ENCODE assay signal across 1 cellular context in the genomic region with DNA sequence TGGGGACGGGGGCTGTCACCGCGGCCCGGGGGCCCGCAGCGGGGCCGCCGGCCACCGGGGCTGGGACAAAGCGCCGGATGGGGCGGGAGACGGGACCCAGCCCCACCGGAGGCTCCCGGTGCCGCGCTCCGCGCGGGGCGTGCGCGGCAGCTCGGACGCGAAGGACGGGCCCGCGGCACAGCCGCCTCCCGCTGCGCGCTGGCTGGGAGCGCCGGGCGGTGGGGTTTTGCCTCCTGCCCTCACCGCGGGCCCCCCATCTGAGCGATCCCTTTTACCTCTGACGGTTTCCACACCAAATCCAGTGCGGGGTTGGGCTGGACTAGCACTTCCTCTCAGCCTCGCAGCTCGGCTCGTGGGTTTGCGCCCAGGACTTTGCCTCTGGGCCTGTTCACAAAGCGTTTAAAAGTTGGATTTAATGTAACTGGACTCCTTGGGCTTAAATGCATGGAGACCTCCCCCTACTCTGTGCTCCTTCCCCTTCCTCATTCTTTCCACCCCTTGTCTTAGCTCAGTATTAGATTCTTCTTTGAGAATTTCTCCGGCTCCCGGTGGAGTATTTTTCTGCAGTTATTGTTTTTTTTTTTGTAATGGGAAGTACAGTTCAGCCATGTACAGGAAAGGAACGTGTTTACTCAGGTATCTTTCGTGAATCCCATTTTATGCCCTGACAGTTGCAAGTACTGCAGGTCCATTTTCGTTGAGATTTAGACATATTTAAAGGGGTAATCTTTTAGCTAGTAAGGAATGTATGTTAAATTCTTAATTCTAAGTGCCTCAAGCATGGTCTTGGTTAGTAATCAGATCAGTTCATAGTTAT.
TF ChIP-seq lines count a peak whose summit lies in the region.

No MANE protein-coding gene starts in this region.

TF ChIP-seq in HepG2, 621 proteins besides CTCF, POLR2A, EP300 and RAD21 (continued from another document and continues in another):
- TF ChIP-seq ZNF562 (CRISPR knock-in tag; IDR thresholded peaks at IDR 0.05; ENCODE audit: borderline replicate concordance), result no peak
- TF ChIP-seq TOE1 (CRISPR knock-in tag; IDR thresholded peaks at IDR 0.05), result no peak
- no peak for TF ChIP-seq ZNF766 (CRISPR knock-in tag; IDR thresholded peaks at IDR 0.05; ENCODE audit: borderline replicate concordance)
- TF ChIP-seq MTA3 (CRISPR knock-in tag; IDR thresholded peaks at IDR 0.05), result no peak
- no peak for TF ChIP-seq ATAD3A (CRISPR knock-in tag; IDR thresholded peaks at IDR 0.05)
- 0 out of 2 replicates have a peak, but pooled peaks have one; percentile 37 for TF ChIP-seq XBP1 (CRISPR knock-in tag; IDR thresholded peaks at IDR 0.05)
- TF ChIP-seq NR3C1 (CRISPR knock-in tag; IDR thresholded peaks at IDR 0.05), result no peak
- no peak for TF ChIP-seq ADNP (CRISPR knock-in tag; IDR thresholded peaks at IDR 0.05)
- TF ChIP-seq, protein P1, sequence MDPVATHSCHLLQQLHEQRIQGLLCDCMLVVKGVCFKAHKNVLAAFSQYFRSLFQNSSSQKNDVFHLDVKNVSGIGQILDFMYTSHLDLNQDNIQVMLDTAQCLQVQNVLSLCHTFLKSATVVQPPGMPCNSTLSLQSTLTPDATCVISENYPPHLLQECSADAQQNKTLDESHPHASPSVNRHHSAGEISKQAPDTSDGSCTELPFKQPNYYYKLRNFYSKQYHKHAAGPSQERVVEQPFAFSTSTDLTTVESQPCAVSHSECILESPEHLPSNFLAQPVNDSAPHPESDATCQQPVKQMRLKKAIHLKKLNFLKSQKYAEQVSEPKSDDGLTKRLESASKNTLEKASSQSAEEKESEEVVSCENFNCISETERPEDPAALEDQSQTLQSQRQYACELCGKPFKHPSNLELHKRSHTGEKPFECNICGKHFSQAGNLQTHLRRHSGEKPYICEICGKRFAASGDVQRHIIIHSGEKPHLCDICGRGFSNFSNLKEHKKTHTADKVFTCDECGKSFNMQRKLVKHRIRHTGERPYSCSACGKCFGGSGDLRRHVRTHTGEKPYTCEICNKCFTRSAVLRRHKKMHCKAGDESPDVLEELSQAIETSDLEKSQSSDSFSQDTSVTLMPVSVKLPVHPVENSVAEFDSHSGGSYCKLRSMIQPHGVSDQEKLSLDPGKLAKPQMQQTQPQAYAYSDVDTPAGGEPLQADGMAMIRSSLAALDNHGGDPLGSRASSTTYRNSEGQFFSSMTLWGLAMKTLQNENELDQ (CRISPR knock-in tag; IDR thresholded peaks at IDR 0.05; ENCODE audit: borderline replicate concordance), result no peak
- no peak for TF ChIP-seq HOXD1 (CRISPR knock-in tag; IDR thresholded peaks at IDR 0.05)
- TF ChIP-seq ZFYVE20 (CRISPR knock-in tag; IDR thresholded peaks at IDR 0.05; ENCODE audit: borderline replicate concordance, low read depth), result no peak
- TF ChIP-seq U2AF1 (optimal IDR thresholded peaks at IDR 0.05; ENCODE audit: low read depth, low read length), result no peak
- peak; percentile 29; the same call in 1 of the 2 replicates for TF ChIP-seq HNF4A (CRISPR knock-in tag; IDR thresholded peaks at IDR 0.05)
- no peak for TF ChIP-seq ARNT (IDR thresholded peaks at IDR 0.05)
- no peak for TF ChIP-seq SALL1 (CRISPR knock-in tag; IDR thresholded peaks at IDR 0.05)
- no peak for TF ChIP-seq RXRA (CRISPR knock-in tag; IDR thresholded peaks at IDR 0.05)
- TF ChIP-seq SRSF4 (IDR thresholded peaks at IDR 0.05; ENCODE audit: low read depth, low read length, poor library complexity, severe bottlenecking), result no peak
- no peak for TF ChIP-seq REPIN1 (CRISPR knock-in tag; IDR thresholded peaks at IDR 0.05; ENCODE audit: borderline replicate concordance, low read depth)
- no peak for TF ChIP-seq ZNF558 (CRISPR knock-in tag; IDR thresholded peaks at IDR 0.05; ENCODE audit: borderline replicate concordance)
- TF ChIP-seq ATF1 (CRISPR knock-in tag; IDR thresholded peaks at IDR 0.05), result no peak
- TF ChIP-seq, protein P2, sequence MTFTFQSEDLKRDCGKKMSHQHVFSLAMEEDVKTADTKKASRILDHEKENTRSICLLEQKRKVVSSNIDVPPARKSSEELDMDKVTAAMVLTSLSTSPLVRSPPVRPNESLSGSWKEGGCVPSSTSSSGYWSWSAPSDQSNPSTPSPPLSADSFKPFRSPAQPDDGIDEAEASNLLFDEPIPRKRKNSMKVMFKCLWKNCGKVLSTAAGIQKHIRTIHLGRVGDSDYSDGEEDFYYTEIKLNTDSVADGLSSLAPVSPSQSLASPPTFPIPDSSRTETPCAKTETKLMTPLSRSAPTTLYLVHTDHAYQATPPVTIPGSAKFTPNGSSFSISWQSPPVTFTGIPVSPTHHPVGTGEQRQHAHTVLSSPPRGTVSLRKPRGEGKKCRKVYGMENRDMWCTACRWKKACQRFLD (CRISPR knock-in tag; IDR thresholded peaks at IDR 0.05; ENCODE audit: borderline replicate concordance), result no peak; the same call in 1 of the 2 replicates
- TF ChIP-seq, protein P3, sequence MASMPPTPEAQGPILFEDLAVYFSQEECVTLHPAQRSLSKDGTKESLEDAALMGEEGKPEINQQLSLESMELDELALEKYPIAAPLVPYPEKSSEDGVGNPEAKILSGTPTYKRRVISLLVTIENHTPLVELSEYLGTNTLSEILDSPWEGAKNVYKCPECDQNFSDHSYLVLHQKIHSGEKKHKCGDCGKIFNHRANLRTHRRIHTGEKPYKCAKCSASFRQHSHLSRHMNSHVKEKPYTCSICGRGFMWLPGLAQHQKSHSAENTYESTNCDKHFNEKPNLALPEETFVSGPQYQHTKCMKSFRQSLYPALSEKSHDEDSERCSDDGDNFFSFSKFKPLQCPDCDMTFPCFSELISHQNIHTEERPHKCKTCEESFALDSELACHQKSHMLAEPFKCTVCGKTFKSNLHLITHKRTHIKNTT (CRISPR knock-in tag; IDR thresholded peaks at IDR 0.05), result no peak
- TF ChIP-seq, protein P4, sequence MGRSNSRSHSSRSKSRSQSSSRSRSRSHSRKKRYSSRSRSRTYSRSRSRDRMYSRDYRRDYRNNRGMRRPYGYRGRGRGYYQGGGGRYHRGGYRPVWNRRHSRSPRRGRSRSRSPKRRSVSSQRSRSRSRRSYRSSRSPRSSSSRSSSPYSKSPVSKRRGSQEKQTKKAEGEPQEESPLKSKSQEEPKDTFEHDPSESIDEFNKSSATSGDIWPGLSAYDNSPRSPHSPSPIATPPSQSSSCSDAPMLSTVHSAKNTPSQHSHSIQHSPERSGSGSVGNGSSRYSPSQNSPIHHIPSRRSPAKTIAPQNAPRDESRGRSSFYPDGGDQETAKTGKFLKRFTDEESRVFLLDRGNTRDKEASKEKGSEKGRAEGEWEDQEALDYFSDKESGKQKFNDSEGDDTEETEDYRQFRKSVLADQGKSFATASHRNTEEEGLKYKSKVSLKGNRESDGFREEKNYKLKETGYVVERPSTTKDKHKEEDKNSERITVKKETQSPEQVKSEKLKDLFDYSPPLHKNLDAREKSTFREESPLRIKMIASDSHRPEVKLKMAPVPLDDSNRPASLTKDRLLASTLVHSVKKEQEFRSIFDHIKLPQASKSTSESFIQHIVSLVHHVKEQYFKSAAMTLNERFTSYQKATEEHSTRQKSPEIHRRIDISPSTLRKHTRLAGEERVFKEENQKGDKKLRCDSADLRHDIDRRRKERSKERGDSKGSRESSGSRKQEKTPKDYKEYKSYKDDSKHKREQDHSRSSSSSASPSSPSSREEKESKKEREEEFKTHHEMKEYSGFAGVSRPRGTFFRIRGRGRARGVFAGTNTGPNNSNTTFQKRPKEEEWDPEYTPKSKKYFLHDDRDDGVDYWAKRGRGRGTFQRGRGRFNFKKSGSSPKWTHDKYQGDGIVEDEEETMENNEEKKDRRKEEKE (IDR thresholded peaks at IDR 0.05), result no peak
- TF ChIP-seq, protein P5, sequence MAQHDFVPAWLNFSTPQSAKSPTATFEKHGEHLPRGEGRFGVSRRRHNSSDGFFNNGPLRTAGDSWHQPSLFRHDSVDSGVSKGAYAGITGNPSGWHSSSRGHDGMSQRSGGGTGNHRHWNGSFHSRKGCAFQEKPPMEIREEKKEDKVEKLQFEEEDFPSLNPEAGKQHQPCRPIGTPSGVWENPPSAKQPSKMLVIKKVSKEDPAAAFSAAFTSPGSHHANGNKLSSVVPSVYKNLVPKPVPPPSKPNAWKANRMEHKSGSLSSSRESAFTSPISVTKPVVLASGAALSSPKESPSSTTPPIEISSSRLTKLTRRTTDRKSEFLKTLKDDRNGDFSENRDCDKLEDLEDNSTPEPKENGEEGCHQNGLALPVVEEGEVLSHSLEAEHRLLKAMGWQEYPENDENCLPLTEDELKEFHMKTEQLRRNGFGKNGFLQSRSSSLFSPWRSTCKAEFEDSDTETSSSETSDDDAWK (CRISPR knock-in tag; IDR thresholded peaks at IDR 0.05), result no peak
- TF ChIP-seq ZNF124 (CRISPR knock-in tag; IDR thresholded peaks at IDR 0.05), result no peak
- TF ChIP-seq NFIB (CRISPR knock-in tag; IDR thresholded peaks at IDR 0.05; ENCODE audit: borderline replicate concordance), result no peak
- TF ChIP-seq SOX6 (IDR thresholded peaks at IDR 0.05), result no peak
- TF ChIP-seq SOX6 (CRISPR knock-in tag; IDR thresholded peaks at IDR 0.05), result no peak
- TF ChIP-seq TGIF2 (CRISPR knock-in tag; IDR thresholded peaks at IDR 0.05), result 0 out of 2 replicates have a peak, but pooled peaks have one; percentile 14
- no peak; the same call in 1 of the 2 replicates for TF ChIP-seq FOXC1 (CRISPR knock-in tag; IDR thresholded peaks at IDR 0.05; ENCODE audit: borderline replicate concordance)
- no peak for TF ChIP-seq ZNF552 (CRISPR knock-in tag; IDR thresholded peaks at IDR 0.05; ENCODE audit: borderline replicate concordance)
- TF ChIP-seq KDM3A (CRISPR knock-in tag; IDR thresholded peaks at IDR 0.05; ENCODE audit: low read depth), result no peak
- TF ChIP-seq IRF2 (CRISPR knock-in tag; IDR thresholded peaks at IDR 0.05), result no peak
- 0 out of 2 replicates have a peak, but pooled peaks have one; percentile 9 for TF ChIP-seq ELF1 (CRISPR knock-in tag; IDR thresholded peaks at IDR 0.05)
- TF ChIP-seq EZH2 (conservative IDR thresholded peaks at IDR 0.05; ENCODE audit: low read depth, low read length), result no peak
- no peak for TF ChIP-seq PAX8 (CRISPR knock-in tag; IDR thresholded peaks at IDR 0.05; ENCODE audit: borderline replicate concordance)
- no peak for TF ChIP-seq FLYWCH1 (CRISPR knock-in tag; IDR thresholded peaks at IDR 0.05)
- no peak for TF ChIP-seq ZNF225 (CRISPR knock-in tag; IDR thresholded peaks at IDR 0.05)
- TF ChIP-seq, protein P6, sequence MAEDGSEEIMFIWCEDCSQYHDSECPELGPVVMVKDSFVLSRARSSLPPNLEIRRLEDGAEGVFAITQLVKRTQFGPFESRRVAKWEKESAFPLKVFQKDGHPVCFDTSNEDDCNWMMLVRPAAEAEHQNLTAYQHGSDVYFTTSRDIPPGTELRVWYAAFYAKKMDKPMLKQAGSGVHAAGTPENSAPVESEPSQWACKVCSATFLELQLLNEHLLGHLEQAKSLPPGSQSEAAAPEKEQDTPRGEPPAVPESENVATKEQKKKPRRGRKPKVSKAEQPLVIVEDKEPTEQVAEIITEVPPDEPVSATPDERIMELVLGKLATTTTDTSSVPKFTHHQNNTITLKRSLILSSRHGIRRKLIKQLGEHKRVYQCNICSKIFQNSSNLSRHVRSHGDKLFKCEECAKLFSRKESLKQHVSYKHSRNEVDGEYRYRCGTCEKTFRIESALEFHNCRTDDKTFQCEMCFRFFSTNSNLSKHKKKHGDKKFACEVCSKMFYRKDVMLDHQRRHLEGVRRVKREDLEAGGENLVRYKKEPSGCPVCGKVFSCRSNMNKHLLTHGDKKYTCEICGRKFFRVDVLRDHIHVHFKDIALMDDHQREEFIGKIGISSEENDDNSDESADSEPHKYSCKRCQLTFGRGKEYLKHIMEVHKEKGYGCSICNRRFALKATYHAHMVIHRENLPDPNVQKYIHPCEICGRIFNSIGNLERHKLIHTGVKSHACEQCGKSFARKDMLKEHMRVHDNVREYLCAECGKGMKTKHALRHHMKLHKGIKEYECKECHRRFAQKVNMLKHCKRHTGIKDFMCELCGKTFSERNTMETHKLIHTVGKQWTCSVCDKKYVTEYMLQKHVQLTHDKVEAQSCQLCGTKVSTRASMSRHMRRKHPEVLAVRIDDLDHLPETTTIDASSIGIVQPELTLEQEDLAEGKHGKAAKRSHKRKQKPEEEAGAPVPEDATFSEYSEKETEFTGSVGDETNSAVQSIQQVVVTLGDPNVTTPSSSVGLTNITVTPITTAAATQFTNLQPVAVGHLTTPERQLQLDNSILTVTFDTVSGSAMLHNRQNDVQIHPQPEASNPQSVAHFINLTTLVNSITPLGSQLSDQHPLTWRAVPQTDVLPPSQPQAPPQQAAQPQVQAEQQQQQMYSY (CRISPR knock-in tag; IDR thresholded peaks at IDR 0.05), result 0 out of 2 replicates have a peak, but pooled peaks have one; percentile 27
- TF ChIP-seq, protein P7, sequence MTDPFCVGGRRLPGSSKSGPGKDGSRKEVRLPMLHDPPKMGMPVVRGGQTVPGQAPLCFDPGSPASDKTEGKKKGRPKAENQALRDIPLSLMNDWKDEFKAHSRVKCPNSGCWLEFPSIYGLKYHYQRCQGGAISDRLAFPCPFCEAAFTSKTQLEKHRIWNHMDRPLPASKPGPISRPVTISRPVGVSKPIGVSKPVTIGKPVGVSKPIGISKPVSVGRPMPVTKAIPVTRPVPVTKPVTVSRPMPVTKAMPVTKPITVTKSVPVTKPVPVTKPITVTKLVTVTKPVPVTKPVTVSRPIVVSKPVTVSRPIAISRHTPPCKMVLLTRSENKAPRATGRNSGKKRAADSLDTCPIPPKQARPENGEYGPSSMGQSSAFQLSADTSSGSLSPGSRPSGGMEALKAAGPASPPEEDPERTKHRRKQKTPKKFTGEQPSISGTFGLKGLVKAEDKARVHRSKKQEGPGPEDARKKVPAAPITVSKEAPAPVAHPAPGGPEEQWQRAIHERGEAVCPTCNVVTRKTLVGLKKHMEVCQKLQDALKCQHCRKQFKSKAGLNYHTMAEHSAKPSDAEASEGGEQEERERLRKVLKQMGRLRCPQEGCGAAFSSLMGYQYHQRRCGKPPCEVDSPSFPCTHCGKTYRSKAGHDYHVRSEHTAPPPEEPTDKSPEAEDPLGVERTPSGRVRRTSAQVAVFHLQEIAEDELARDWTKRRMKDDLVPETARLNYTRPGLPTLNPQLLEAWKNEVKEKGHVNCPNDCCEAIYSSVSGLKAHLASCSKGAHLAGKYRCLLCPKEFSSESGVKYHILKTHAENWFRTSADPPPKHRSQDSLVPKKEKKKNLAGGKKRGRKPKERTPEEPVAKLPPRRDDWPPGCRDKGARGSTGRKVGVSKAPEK (CRISPR knock-in tag; IDR thresholded peaks at IDR 0.05; ENCODE audit: borderline replicate concordance), result no peak
- no peak for TF ChIP-seq ZBTB3 (CRISPR knock-in tag; IDR thresholded peaks at IDR 0.05; ENCODE audit: borderline replicate concordance, low read depth)
- TF ChIP-seq EHMT2 (IDR thresholded peaks at IDR 0.05; ENCODE audit: borderline replicate concordance, low read depth, low read length), result no peak
- TF ChIP-seq ZNF138 (CRISPR knock-in tag; IDR thresholded peaks at IDR 0.05; ENCODE audit: low read depth), result no peak
- TF ChIP-seq, protein P8, sequence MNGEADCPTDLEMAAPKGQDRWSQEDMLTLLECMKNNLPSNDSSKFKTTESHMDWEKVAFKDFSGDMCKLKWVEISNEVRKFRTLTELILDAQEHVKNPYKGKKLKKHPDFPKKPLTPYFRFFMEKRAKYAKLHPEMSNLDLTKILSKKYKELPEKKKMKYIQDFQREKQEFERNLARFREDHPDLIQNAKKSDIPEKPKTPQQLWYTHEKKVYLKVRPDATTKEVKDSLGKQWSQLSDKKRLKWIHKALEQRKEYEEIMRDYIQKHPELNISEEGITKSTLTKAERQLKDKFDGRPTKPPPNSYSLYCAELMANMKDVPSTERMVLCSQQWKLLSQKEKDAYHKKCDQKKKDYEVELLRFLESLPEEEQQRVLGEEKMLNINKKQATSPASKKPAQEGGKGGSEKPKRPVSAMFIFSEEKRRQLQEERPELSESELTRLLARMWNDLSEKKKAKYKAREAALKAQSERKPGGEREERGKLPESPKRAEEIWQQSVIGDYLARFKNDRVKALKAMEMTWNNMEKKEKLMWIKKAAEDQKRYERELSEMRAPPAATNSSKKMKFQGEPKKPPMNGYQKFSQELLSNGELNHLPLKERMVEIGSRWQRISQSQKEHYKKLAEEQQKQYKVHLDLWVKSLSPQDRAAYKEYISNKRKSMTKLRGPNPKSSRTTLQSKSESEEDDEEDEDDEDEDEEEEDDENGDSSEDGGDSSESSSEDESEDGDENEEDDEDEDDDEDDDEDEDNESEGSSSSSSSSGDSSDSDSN (CRISPR knock-in tag; IDR thresholded peaks at IDR 0.05), result no peak; the same call in 1 of the 2 replicates
- TF ChIP-seq ZNF772 (CRISPR knock-in tag; IDR thresholded peaks at IDR 0.05), result no peak
